8 cellular contexts compared by ENCODE assay signal in genomic region chr7:2451171-2452073, GRCh38. TPM values are rescaled to one million over a fixed set of nuclear protein-coding genes. Genes with fewer than 3 reads are reported as not detected.
DNase-seq lines count a peak whose midpoint lies in the region; ATAC-seq, FAIRE-seq and TF ChIP-seq lines count a peak whose summit lies in the region.

No MANE protein-coding gene starts in this region.

- no peak for TF ChIP-seq POLR2A in GM12892 (IDR thresholded peaks at IDR 0.05; ENCODE audit: low read depth, low read length)

- ATAC-seq in HG02852 (IDR thresholded peaks at IDR 0.05; ENCODE audit: unreplicated experiment) = peak; percentile 83
- ATAC-seq in GM19328 (IDR thresholded peaks at IDR 0.05; ENCODE audit: unreplicated experiment) = no peak

- DNase-seq in GM12892 (ENCODE audit: insufficient read length) (peak; percentile 95), NCI-H2171 (lab: John Stamatoyannopoulos, UW) (peak; percentile 44), kidney glomerular epithelial cell (lab: John Stamatoyannopoulos, UW) (peak; percentile 46)
- peak; percentile 84 for DNase-seq in activated CD4-positive, CD25-positive, alpha-beta regulatory T cell treated with anti-CD3 and anti-CD28 coated beads, Interleukin-2, amount 50 U/mL, for 72 hours
- peak; percentile 50 for DNase-seq in central memory CD4-positive, alpha-beta T cell
- DNase-seq in stimulated activated CD4-positive, alpha-beta T cell treated with anti-CD3 and anti-CD28 coated beads, Interleukin-1b, Interleukin-23, amount 100 ng/mL, for 1 hour (ENCODE audit: low read depth in 2 of 2) = peak; percentile 45 to 78

- FAIRE-seq in GM12892 (lab: Jason Lieb, UNC) = peak; percentile 89

RNA-seq across cellular contexts. Expression of gene GRIFIN, which starts 24.8 kb away (rescaled TPM):
- polyA plus RNA-seq in GM12892 (2012; ENCODE audit: missing spikeins) = not detected

RNA-seq across cellular contexts. Expression of gene CHST12, which starts 48.0 kb away (rescaled TPM):
- polyA plus RNA-seq in GM12892 (2012; ENCODE audit: missing spikeins) = 1.4 TPM

Comparison
In these comparisons a context has a peak if more than half of its experiments do, and no peak if none do; other contexts are left out.
1. DNase-seq: peak in every context shown above with its lines; median percentile 95 in GM12892; 84 in activated CD4-positive, CD25-positive, alpha-beta regulatory T cell treated with anti-CD3 and anti-CD28 coated beads, Interleukin-2, amount 50 U/mL, for 72 hours; 62 in stimulated activated CD4-positive, alpha-beta T cell treated with anti-CD3 and anti-CD28 coated beads, Interleukin-1b, Interleukin-23, amount 100 ng/mL, for 1 hour; 50 in central memory CD4-positive, alpha-beta T cell; 46 in kidney glomerular epithelial cell; 44 in NCI-H2171.